14 cellular contexts compared by ENCODE assay signal in genomic region chr12:113860059-113860820, GRCh38.
DNase-seq lines count a peak whose midpoint lies in the region; ATAC-seq and TF ChIP-seq lines count a peak whose summit lies in the region.
"Had no signal": no experiment of that assay in that cellular context is flagged by ENCODE, and none has a peak within 500 bp of the region (broad histone marks: within the 10 kb centered on the region; RNA-seq: fewer than 3 reads in every experiment).

No MANE protein-coding gene starts in this region.

- no peak overlapping the region for H3K4me3 ChIP-seq in brain microvascular endothelial cell (ENCODE audit: low read depth, low read length)
- H3K4me3 ChIP-seq in psoas muscle = no peak overlapping the region
- H3K4me3 ChIP-seq: cardiac muscle cell, esophagus muscularis mucosa, tibial artery had no signal

- DNase-seq in NCI-H82 (lab: John Stamatoyannopoulos, UW) (peak; percentile 13), NCI-H82 treated with DMSO at 0.1 percent for 48 hours (lab: John Stamatoyannopoulos, UW; ENCODE audit: unreplicated experiment) (no peak), NCI-H2171 (lab: John Stamatoyannopoulos, UW) (peak; percentile 83), brain microvascular endothelial cell (no peak), psoas muscle (no peak), dedifferentiated amniotic fluid mesenchymal stem cell (ENCODE audit: extremely low spot score) (no peak), T-helper 9 cell (no peak)
- DNase-seq in stimulated activated CD4-positive, alpha-beta T cell treated with anti-CD3 and anti-CD28 coated beads, Interleukin-4, amount 100 ng/mL, for 24 hours = no peak
- DNase-seq: activated CD4-positive, alpha-beta T cell treated with anti-CD3 and anti-CD28 coated beads, Interleukin-2, amount 50 U/mL, for 48 hours; activated effector memory CD4-positive, alpha-beta T cell treated with anti-CD3 and anti-CD28 coated beads, Interleukin-2, amount 50 U/mL, for 16 hours; NCI-H526 treated with DMSO at 0.1 percent for 48 hours; tibial artery had no signal

- H3K4me1 ChIP-seq in psoas muscle = no peaks in the 10 kb centered on the region
- H3K4me1 ChIP-seq: tibial artery had no signal

- H3K36me3 ChIP-seq in brain microvascular endothelial cell (replicated peaks) (no peaks in the 10 kb centered on the region), psoas muscle (ENCODE audit: insufficient read depth in 1 of 2, low read depth in 1 of 2) (peaks cover 0 to 19% of the 10 kb centered on the region in 2 donors)
- H3K36me3 ChIP-seq: cardiac muscle cell had no signal

- TF ChIP-seq CTCF in brain microvascular endothelial cell (IDR thresholded peaks at IDR 0.05; ENCODE audit: low read depth, low read length, missing control alignments) (no peak), psoas muscle (IDR thresholded peaks at IDR 0.05) (no peak)

- in situ Hi-C loops in brain microvascular endothelial cell (cut with HindIII; ENCODE audit: low pct_ligation_motif_present, low sequenced_read_pairs) = no loop called here

- 68 to 72% (median 69%) methylated on average over 17 of the region's 17 CpGs for WGBS in psoas muscle, 3 donors

- no peaks in the 10 kb centered on the region for H3K27me3 ChIP-seq in brain microvascular endothelial cell (replicated peaks)
- H3K27me3 ChIP-seq in psoas muscle (ENCODE audit: insufficient read depth in 3 of 3, low read length in 2 of 3) = no peaks in the 10 kb centered on the region
- H3K27me3 ChIP-seq: cardiac muscle cell, esophagus muscularis mucosa, tibial artery had no signal

- H3K27ac ChIP-seq in brain microvascular endothelial cell (peak overlapping the region; percentile 37), psoas muscle (no peak overlapping the region)
- H3K27ac ChIP-seq: cardiac muscle cell, esophagus muscularis mucosa, tibial artery had no signal

- ATAC-seq in psoas muscle = peak; percentile 21 to 71 (median 30)

- intact Hi-C loops in psoas muscle (cut with DNase I) = loop anchor here in 1 of 2 donors (2.0 kb wide), 1 partner anchor 397 kb away; no protein-coding TSS in a partner anchor

- no peaks in the 10 kb centered on the region for H3K9me3 ChIP-seq in psoas muscle
- H3K9me3 ChIP-seq: esophagus muscularis mucosa, tibial artery had no signal

Comparison
In these comparisons a context has a peak if more than half of its experiments do, and no peak if none do; other contexts are left out.
1. DNase-seq: peak in NCI-H82 (single experiment) and NCI-H2171 (single experiment); none in NCI-H82 treated with DMSO at 0.1 percent for 48 hours (single experiment), brain microvascular endothelial cell (single experiment), psoas muscle (0 of 2), stimulated activated CD4-positive, alpha-beta T cell treated with anti-CD3 and anti-CD28 coated beads, Interleukin-4, amount 100 ng/mL, for 24 hours (single experiment), dedifferentiated amniotic fluid mesenchymal stem cell (single experiment) and T-helper 9 cell (single experiment).